1 cellular context compared by ENCODE assay signal in genomic region chr15:54840999-54841398, GRCh38.
TF ChIP-seq lines count a peak whose summit lies in the region.

No MANE protein-coding gene starts in this region.

TF ChIP-seq in SK-N-SH, 30 proteins besides CTCF, POLR2A, EP300 and RAD21 (continued from another document):
- TF ChIP-seq REST (IDR thresholded peaks at IDR 0.05; ENCODE audit: low read depth, low read length) = 0 out of 2 replicates have a peak, but pooled peaks have one; percentile 26
- TF ChIP-seq PBX3 (IDR thresholded peaks at IDR 0.05) = no peak
